Comparison of ENCODE assay signal across 1 cellular context in the genomic region with DNA sequence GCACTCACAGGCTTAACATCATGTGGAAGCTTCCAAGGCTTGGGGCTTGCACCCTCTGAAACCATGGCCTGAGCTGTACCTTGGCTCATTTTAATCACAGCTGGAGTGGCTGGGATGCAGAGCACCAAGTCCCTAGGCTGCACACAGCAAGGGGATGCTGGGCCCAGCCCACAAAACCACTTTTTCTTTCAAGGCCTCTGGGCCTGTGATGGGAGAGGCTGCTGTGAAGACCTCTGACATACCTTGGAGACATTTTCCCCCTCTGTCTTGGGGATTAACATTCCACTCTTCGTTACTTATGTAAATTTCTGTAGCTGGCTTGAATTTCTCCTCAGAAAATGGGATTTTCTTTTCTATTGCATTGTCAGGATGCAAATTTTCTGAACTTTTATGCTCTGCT.
TF ChIP-seq lines count a peak whose summit lies in the region.

No MANE protein-coding gene starts in this region.

TF ChIP-seq in H1, 55 proteins besides CTCF, POLR2A, EP300 and RAD21:
- TF ChIP-seq TEAD4 (IDR thresholded peaks at IDR 0.05; ENCODE audit: low read depth, low read length), result peak; percentile 64
TF ChIP-seq in H1: peak in this region for 1; not testable (repeated sequence) for 54.
